In genomic region chr11:70843906-70844305, GRCh38 we compare ENCODE assay signal across 6 cellular contexts.
"Had no signal": no experiment of that assay in that cellular context is flagged by ENCODE, and none has a peak within 500 bp of the region (broad histone marks: within the 10 kb centered on the region; RNA-seq: fewer than 3 reads in every experiment).

No MANE protein-coding gene starts in this region.

- H3K4me3 ChIP-seq: GM23338, HAP-1 had no signal

- DNase-seq: GOT3, H9, HCEC 1CT, HFFc6 had no signal

- H2AFZ ChIP-seq: GM23338 had no signal

- H3K9me3 Mint-ChIP-seq: GM23338, H9 had no signal

- H3K9me3 ChIP-seq: HAP-1 had no signal

- H3K36me3 ChIP-seq: HAP-1 had no signal

- H3K4me1 ChIP-seq: HAP-1 had no signal

- H3K27ac Mint-ChIP-seq: GM23338, HFFc6 had no signal

- H3K4me3 Mint-ChIP-seq: GM23338, HFFc6 had no signal

- H3K4me2 ChIP-seq: GM23338 had no signal
